ENCODE assay signal across 22 cellular contexts in the genomic region with DNA sequence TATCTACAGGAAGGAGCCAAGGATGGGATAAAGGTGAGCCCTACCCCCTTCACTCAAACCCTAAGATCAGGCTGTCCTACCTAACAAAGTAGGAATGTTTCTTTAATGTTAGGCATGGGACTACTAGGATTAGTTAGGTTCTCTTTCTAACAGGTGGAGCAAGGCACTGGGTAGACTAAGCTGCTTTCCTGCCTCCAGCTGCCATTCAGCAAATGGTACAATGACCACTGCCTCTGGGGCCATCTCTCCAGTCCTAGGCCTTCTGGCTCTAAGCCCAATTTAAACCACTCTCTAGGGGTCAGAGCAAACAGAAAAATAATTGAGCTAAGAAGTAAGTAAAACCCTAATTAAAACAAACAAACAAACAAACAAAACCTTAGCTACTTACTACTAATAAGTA.
"Had no signal": no experiment of that assay in that cellular context is flagged by ENCODE, and none has a peak within 500 bp of the region (broad histone marks: within the 10 kb centered on the region; RNA-seq: fewer than 3 reads in every experiment).

No MANE protein-coding gene starts in this region.

- H3K9me3 ChIP-seq: esophagus squamous epithelium, ovary, suprapubic skin, thyroid gland, uterus had no signal

- H3K4me1 Mint-ChIP-seq: naive thymus-derived CD4-positive, alpha-beta T cell; stimulated activated effector memory CD8-positive, alpha-beta T cell treated with anti-CD3 and anti-CD28 coated beads, Interleukin-12 subunit alpha, Interleukin-12 subunit beta, amount 100 ng/mL, for 72 hours had no signal

- H3K27me3 ChIP-seq: esophagus squamous epithelium, ovary, suprapubic skin, thyroid gland, uterus had no signal

- H3K36me3 ChIP-seq: ovary, uterus had no signal

- ATAC-seq: effector memory CD8-positive, alpha-beta T cell; left colon; left ventricle myocardium superior; naive thymus-derived CD4-positive, alpha-beta T cell; right cardiac atrium; stimulated activated effector memory CD8-positive, alpha-beta T cell treated with anti-CD3 and anti-CD28 coated beads, Interleukin-12 subunit alpha, Interleukin-12 subunit beta, amount 100 ng/mL, for 72 hours; stimulated activated naive CD8-positive, alpha-beta T cell treated with anti-CD3 and anti-CD28 coated beads, Interleukin-15, Interleukin-2, amounts not matched to agents 100 U/mL and 50 U/mL, for 24 hours had no signal

- H3K36me3 Mint-ChIP-seq: stimulated activated effector memory CD8-positive, alpha-beta T cell treated with anti-CD3 and anti-CD28 coated beads, Interleukin-12 subunit alpha, Interleukin-12 subunit beta, amount 100 ng/mL, for 72 hours had no signal

- H3K4me3 Mint-ChIP-seq: effector memory CD8-positive, alpha-beta T cell; naive thymus-derived CD4-positive, alpha-beta T cell; stimulated activated effector memory CD8-positive, alpha-beta T cell treated with anti-CD3 and anti-CD28 coated beads, Interleukin-12 subunit alpha, Interleukin-12 subunit beta, amount 100 ng/mL, for 72 hours; type B pancreatic cell had no signal

- H3K9me3 Mint-ChIP-seq: effector memory CD8-positive, alpha-beta T cell; naive thymus-derived CD4-positive, alpha-beta T cell; stimulated activated effector memory CD8-positive, alpha-beta T cell treated with anti-CD3 and anti-CD28 coated beads, Interleukin-12 subunit alpha, Interleukin-12 subunit beta, amount 100 ng/mL, for 72 hours; type B pancreatic cell had no signal

- H3K27ac Mint-ChIP-seq: effector memory CD8-positive, alpha-beta T cell; naive thymus-derived CD4-positive, alpha-beta T cell; stimulated activated effector memory CD8-positive, alpha-beta T cell treated with anti-CD3 and anti-CD28 coated beads, Interleukin-12 subunit alpha, Interleukin-12 subunit beta, amount 100 ng/mL, for 72 hours; type B pancreatic cell had no signal

- H3K4me3 ChIP-seq: esophagus squamous epithelium, lung, ovary, smooth muscle cell, suprapubic skin, thyroid gland, uterus had no signal

- H3K4me1 ChIP-seq: esophagus squamous epithelium, suprapubic skin, thyroid gland, uterus had no signal

- H3K27me3 Mint-ChIP-seq: effector memory CD8-positive, alpha-beta T cell; naive thymus-derived CD4-positive, alpha-beta T cell; type B pancreatic cell had no signal

- DNase-seq: effector memory CD8-positive, alpha-beta T cell; esophagus squamous epithelium; foreskin fibroblast; head of caudate nucleus; hippocampal formation; left colon; left ventricle myocardium superior; mesenchymal stem cell; midbrain; naive thymus-derived CD4-positive, alpha-beta T cell; ovary; right cardiac atrium; stimulated activated CD4-positive, alpha-beta T cell treated with anti-CD3 and anti-CD28 coated beads, Interleukin-4, amount 100 ng/mL, for 1 hour; stimulated activated CD8-positive, alpha-beta memory T cell treated with anti-CD3 and anti-CD28 coated beads, Interleukin-4, amount 100 ng/mL, for 48 hours; stimulated activated naive CD8-positive, alpha-beta T cell treated with anti-CD3 and anti-CD28 coated beads, Interleukin-15, Interleukin-2, amounts not matched to agents 100 U/mL and 50 U/mL, for 24 hours; thyroid gland; uterus had no signal

- H3K27ac ChIP-seq: esophagus squamous epithelium, ovary, suprapubic skin, thyroid gland, uterus had no signal
